In the genomic region with DNA sequence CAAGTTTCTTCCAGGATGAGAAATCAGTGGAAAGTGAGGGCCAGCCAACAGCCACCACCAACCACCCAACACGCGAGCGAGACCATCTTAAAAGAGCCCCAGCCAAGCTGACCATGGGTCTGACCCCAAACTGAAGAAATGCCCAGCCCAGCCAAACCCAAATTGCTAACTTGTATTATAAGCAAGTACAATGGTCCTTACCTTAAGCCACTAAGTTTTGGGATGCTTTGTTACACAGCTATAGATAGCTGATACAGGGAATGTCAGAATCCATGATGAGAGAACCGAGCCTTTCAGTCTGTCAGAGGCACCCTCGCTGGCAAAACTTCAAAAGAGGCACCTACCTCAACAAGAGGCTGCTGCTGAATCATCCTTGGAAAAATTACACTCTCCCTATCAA, we compare ENCODE assay signal across 12 cellular contexts. TPM values are rescaled to one million over a fixed set of nuclear protein-coding genes. Genes with fewer than 3 reads are reported as not detected.
DNase-seq lines count a peak whose midpoint lies in the region; ATAC-seq and TF ChIP-seq lines count a peak whose summit lies in the region.
"Had no signal": no experiment of that assay in that cellular context is flagged by ENCODE, and none has a peak within 500 bp of the region (broad histone marks: within the 10 kb centered on the region; RNA-seq: fewer than 3 reads in every experiment).

No MANE protein-coding gene starts in this region.

- H3K36me3 ChIP-seq in HEK293 (ENCODE audit: control insufficient read depth in 2 of 2, insufficient read depth in 1 of 2, low read length in 2 of 2): peaks cover 0 to 3% of the 10 kb centered on the region in 2 experiments; a peak in 2 of 3 replicates

- peak overlapping the region; percentile 44 for H3K27ac Mint-ChIP-seq in central memory CD8-positive, alpha-beta T cell (ENCODE audit: low read depth)
- peak overlapping the region in 5 of 6 donors; percentile 14 to 74 (median 55) for H3K27ac Mint-ChIP-seq in immature natural killer cell

- no peaks in the 10 kb centered on the region for H3K9me3 Mint-ChIP-seq in central memory CD8-positive, alpha-beta T cell
- H3K9me3 Mint-ChIP-seq in immature natural killer cell: no peaks in the 10 kb centered on the region

- no peak overlapping the region for H3K4me3 ChIP-seq in HEK293 (ENCODE audit: low read depth, low read length)
- H3K4me3 ChIP-seq: GM23248 had no signal

- no peaks in the 10 kb centered on the region for H3K27me3 Mint-ChIP-seq in central memory CD8-positive, alpha-beta T cell
- H3K27me3 Mint-ChIP-seq in immature natural killer cell (ENCODE audit: low read depth in 3 of 3): no peaks in the 10 kb centered on the region

- 0 out of 2 replicates have a peak, but pooled peaks cover 2% of the 10 kb centered on the region for H3K9me3 ChIP-seq in HEK293 (ENCODE audit: control insufficient read depth, insufficient read depth, low read depth, low read length)

- DNase-seq in central memory CD8-positive, alpha-beta T cell (ENCODE audit: low spot score in 2 of 2): no peak
- DNase-seq in immature natural killer cell: no peak
- no peak for DNase-seq in activated CD4-positive, alpha-beta T cell treated with anti-CD3 and anti-CD28 coated beads, Interleukin-2, amount 50 U/mL, for 4 hours
- DNase-seq in UCSD-AML1 (lab: John Stamatoyannopoulos, UW; ENCODE audit: unreplicated experiment): no peak
- DNase-seq: CD8-positive, alpha-beta T cell; COR-L47; DMS53; GF-D8; GM23248 had no signal

- peaks cover 12% of the 10 kb centered on the region for H3K36me3 Mint-ChIP-seq in central memory CD8-positive, alpha-beta T cell (ENCODE audit: insufficient read depth)
- H3K36me3 Mint-ChIP-seq in immature natural killer cell: peaks cover 0 to 13% (median 3%) of the 10 kb centered on the region in 3 donors

- no peak for TF ChIP-seq CTCF in HEK293 (tag by site-specific recombination; IDR thresholded peaks at IDR 0.05)

- CTCF ChIA-PET in HEK293 (lab: Yijun Ruan, JAX): interaction anchor here (1.0 kb wide), 1 partner anchor 41 kb away, joined by 3 read pairs; no protein-coding TSS in a partner anchor

- no peak for ATAC-seq in central memory CD8-positive, alpha-beta T cell (replicated peaks; ENCODE audit: extremely low read depth, poor library complexity, severe bottlenecking)
- ATAC-seq in GM21423 (IDR thresholded peaks at IDR 0.05; ENCODE audit: unreplicated experiment): no peak
- ATAC-seq: CD8-positive, alpha-beta T cell had no signal

- peaks cover 5% of the 10 kb centered on the region; the same call in 1 of the 2 replicates for H3K4me1 ChIP-seq in HEK293 (ENCODE audit: control insufficient read depth, insufficient read depth, low read length)

- H3K4me3 Mint-ChIP-seq in central memory CD8-positive, alpha-beta T cell: no peak overlapping the region
- no peak overlapping the region for H3K4me3 Mint-ChIP-seq in immature natural killer cell
- H3K4me3 Mint-ChIP-seq: CD14-positive monocyte; CD8-positive, alpha-beta T cell had no signal

- H3K27ac ChIP-seq in HEK293 (ENCODE audit: extremely low read depth, low read depth, low read length): no peak overlapping the region
- H3K27ac ChIP-seq: GM23248 had no signal

- peaks cover 37% of the 10 kb centered on the region for H3K4me1 Mint-ChIP-seq in central memory CD8-positive, alpha-beta T cell
- H3K4me1 Mint-ChIP-seq in immature natural killer cell: peaks cover 66 to 92% of the 10 kb centered on the region in 2 donors

- POLR2A ChIA-PET in HEK293 (lab: Yijun Ruan, JAX): no interaction called here

TF ChIP-seq in HEK293, 187 proteins besides CTCF, POLR2A, EP300 and RAD21:
- TF ChIP-seq ZFP3 (tag by site-specific recombination; IDR thresholded peaks at IDR 0.05; ENCODE audit: low read depth) (no peak), RBAK (tag by site-specific recombination; IDR thresholded peaks at IDR 0.05) (peak; percentile 77; the same call in 1 of the 2 replicates), ZNF157 (tag by site-specific recombination; IDR thresholded peaks at IDR 0.05) (no peak)
TF ChIP-seq in HEK293: peak in this region for 1.

RNA-seq across cellular contexts. Expression of a gene that starts 17.0 kb away (rescaled TPM):
- 10 to 100 TPM in 1 of 3 donors, 1 to 10 TPM in 2; 5.8 to 11.5 (median 9.3) TPM for polyA plus RNA-seq in immature natural killer cell
